In the genomic region with DNA sequence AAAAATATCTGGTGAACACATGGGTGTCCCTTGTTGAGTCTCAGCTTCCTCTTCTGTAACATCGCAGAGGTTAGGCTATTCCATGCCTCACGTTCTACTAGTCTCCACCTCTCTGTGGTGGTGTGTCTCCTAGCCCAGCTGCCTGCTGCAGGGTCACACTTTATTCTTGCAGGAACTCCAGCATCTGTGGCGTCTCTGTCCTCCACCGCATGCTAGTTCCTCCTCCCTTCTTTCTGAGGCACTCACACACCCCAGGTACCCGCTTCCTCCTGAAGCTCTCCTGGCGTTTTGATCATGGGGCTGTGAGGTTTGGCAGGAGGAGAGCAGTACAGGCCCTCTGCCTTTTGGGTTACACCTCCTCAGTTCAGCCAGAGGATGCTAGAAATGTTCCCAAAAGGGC, we compare ENCODE assay signal across 15 cellular contexts.
"Had no signal": no experiment of that assay in that cellular context is flagged by ENCODE, and none has a peak within 500 bp of the region (broad histone marks: within the 10 kb centered on the region; RNA-seq: fewer than 3 reads in every experiment).

No MANE protein-coding gene starts in this region.

- H3K4me1 ChIP-seq: pancreas had no signal

- H3K36me3 ChIP-seq: heart left ventricle, pancreas, thyroid gland had no signal

- H3K9me3 ChIP-seq: pancreas, thyroid gland had no signal

- H3K27me3 ChIP-seq: heart left ventricle, pancreas, thyroid gland had no signal

- ATAC-seq: heart left ventricle, left colon, pancreas, right cardiac atrium had no signal

- H3K4me3 ChIP-seq: heart left ventricle, pancreas, thyroid gland had no signal

- DNase-seq: activated CD4-positive, alpha-beta T cell treated with anti-CD3 and anti-CD28 coated beads, Interleukin-2, amount 50 U/mL, for 4 hours; activated naive CD4-positive, alpha-beta T cell treated with Interleukin-2 at 50 U/mL for 16 hours; activated T-cell treated with anti-CD3 and anti-CD28 coated beads, Interleukin-2, amount 50 U/mL, for 48 hours; amygdala; cerebellar nuclear complex; cortex of kidney; heart left ventricle; left colon; nephron progenitor cell; pancreas; right cardiac atrium; stimulated activated CD4-positive, alpha-beta T cell treated with anti-CD3 and anti-CD28 coated beads, Interleukin-4, amount 100 ng/mL, for 24 hours; stimulated activated naive CD4-positive, alpha-beta T cell treated with Interleukin-2 at 50 U/mL for 16 hours; thyroid gland had no signal

- H3K27ac ChIP-seq: epithelial cell of prostate, heart left ventricle, pancreas, thyroid gland had no signal
